In genomic region chrX:47843363-47843762, GRCh38 we compare ENCODE assay signal across 17 cellular contexts. TPM values are rescaled to one million over a fixed set of nuclear protein-coding genes. Genes with fewer than 3 reads are reported as not detected.
DNase-seq lines count a peak whose midpoint lies in the region; ATAC-seq and TF ChIP-seq lines count a peak whose summit lies in the region.
"Had no signal": no experiment of that assay in that cellular context is flagged by ENCODE, and none has a peak within 500 bp of the region (broad histone marks: within the 10 kb centered on the region; RNA-seq: fewer than 3 reads in every experiment).

No MANE protein-coding gene starts in this region.

- H3K27ac ChIP-seq in GM23248: no peak overlapping the region
- no peak overlapping the region for H3K27ac ChIP-seq in left ventricle myocardium inferior (replicated peaks)
- H3K27ac ChIP-seq: C4-2B, HL-60 had no signal

- no peaks in the 10 kb centered on the region for H4K20me1 ChIP-seq in GM23248 (ENCODE audit: insufficient read depth)

- no peaks in the 10 kb centered on the region for H3F3A ChIP-seq in GM23248 (ENCODE audit: insufficient read depth)

- no peaks in the 10 kb centered on the region for H3K9me2 ChIP-seq in GM23248 (ENCODE audit: insufficient read depth)

- H3K36me3 ChIP-seq in GM23248 (ENCODE audit: low read depth) (no peaks in the 10 kb centered on the region), left ventricle myocardium inferior (peaks cover 15% of the 10 kb centered on the region)
- H3K36me3 ChIP-seq: BE2C had no signal

- in situ Hi-C loops in GM23248 (cut with MboI): no loop called here

- no peak for TF ChIP-seq POLR2A in erythroblast (IDR thresholded peaks at IDR 0.05; ENCODE audit: low read length)

- H3K79me2 ChIP-seq in GM23248 (ENCODE audit: insufficient read depth): peaks cover 30% of the 10 kb centered on the region

- H3K4me3 ChIP-seq in GM23248 (no peak overlapping the region), left ventricle myocardium inferior (no peak overlapping the region)
- H3K4me3 ChIP-seq: GM12878 had no signal

- intact Hi-C loops in left ventricle myocardium inferior (cut with micrococcal nuclease): no loop called here

- H3K9ac ChIP-seq in GM23248: no peak overlapping the region

- ATAC-seq in GM19324 (IDR thresholded peaks at IDR 0.05; ENCODE audit: low FRiP score, unreplicated experiment): no peak
- ATAC-seq: GM12878 had no signal

- H3K27me3 ChIP-seq in GM23248 (replicated peaks; ENCODE audit: insufficient read depth) (no peaks in the 10 kb centered on the region), left ventricle myocardium inferior (ENCODE audit: low read depth) (no peaks in the 10 kb centered on the region)
- H3K27me3 ChIP-seq: BE2C had no signal

- no peak overlapping the region for H2AFZ ChIP-seq in GM23248

- H3K4me2 ChIP-seq in GM23248 (ENCODE audit: unreplicated experiment): no peak overlapping the region

- peak; percentile 4 for DNase-seq in Daoy (ENCODE audit: low read depth)
- peak; percentile 8 for DNase-seq in GM23248
- DNase-seq in RPMI7951 (ENCODE audit: low read depth): peak; percentile 5
- no peak for DNase-seq in left ventricle myocardium inferior
- DNase-seq in SHP77 treated with DMSO at 0.1 percent for 48 hours (lab: John Stamatoyannopoulos, UW): no peak
- no peak for DNase-seq in erythroblast (lab: John Stamatoyannopoulos, UW)
- DNase-seq: BE2C; CD4-positive, alpha-beta memory T cell; DMS153; DMS79 treated with DMSO at 0.1 percent for 48 hours; H7; Kasumi-1; KBM-7 had no signal

- H3K9me3 ChIP-seq in GM23248 (ENCODE audit: low read depth): no peaks in the 10 kb centered on the region
- no peaks in the 10 kb centered on the region for H3K9me3 ChIP-seq in left ventricle myocardium inferior (replicated peaks)
- H3K9me3 ChIP-seq: BE2C had no signal

- 50 to 61% methylated on average over 1 of the region's 1 CpG for WGBS in GM23248 (ENCODE audit: low coverage in 1 of 2, low lambda C conversion rate in 2 of 2, missing lambda C conversion rate in 2 of 2), 2 experiments

- H3K4me1 ChIP-seq in GM23248 (ENCODE audit: insufficient read depth) (0 out of 2 replicates have a peak, but pooled peaks cover under 1% of the 10 kb centered on the region), left ventricle myocardium inferior (no peaks in the 10 kb centered on the region)
- H3K4me1 ChIP-seq: BE2C had no signal

- TF ChIP-seq CTCF in left ventricle myocardium inferior (IDR thresholded peaks at IDR 0.05; ENCODE audit: borderline replicate concordance): no peak

RNA-seq across cellular contexts. Expression of gene ZNF81, which starts 6.7 kb away (rescaled TPM):
- 1.9 and 8.1 TPM in 2 replicates for total RNA-seq in Daoy (2014; rRNA removed; shearing (Covaris generic))
- 2.1 and 3.5 TPM in 2 replicates for total RNA-seq in GM23248 (2014; rRNA removed; shearing (Covaris generic))
- 2.5 and 5.4 TPM in 2 replicates for polyA plus RNA-seq in GM23248 (2016; fragmentation: Nextera tagmentation; extraction: Ambion mirVana)
- 4.2 and 4.7 TPM in 2 replicates for total RNA-seq in RPMI7951 (2014; rRNA removed; shearing (Covaris generic))
- 5.8 TPM for total RNA-seq in left ventricle myocardium inferior

Comparison
In these comparisons a context has a peak if more than half of its experiments do, and no peak if none do; other contexts are left out.
1. DNase-seq: peak in Daoy (single experiment), GM23248 (single experiment) and RPMI7951 (single experiment); none in left ventricle myocardium inferior (single experiment), SHP77 treated with DMSO at 0.1 percent for 48 hours (single experiment) and erythroblast (0 of 2).